9 cellular contexts compared by ENCODE assay signal in the genomic region with DNA sequence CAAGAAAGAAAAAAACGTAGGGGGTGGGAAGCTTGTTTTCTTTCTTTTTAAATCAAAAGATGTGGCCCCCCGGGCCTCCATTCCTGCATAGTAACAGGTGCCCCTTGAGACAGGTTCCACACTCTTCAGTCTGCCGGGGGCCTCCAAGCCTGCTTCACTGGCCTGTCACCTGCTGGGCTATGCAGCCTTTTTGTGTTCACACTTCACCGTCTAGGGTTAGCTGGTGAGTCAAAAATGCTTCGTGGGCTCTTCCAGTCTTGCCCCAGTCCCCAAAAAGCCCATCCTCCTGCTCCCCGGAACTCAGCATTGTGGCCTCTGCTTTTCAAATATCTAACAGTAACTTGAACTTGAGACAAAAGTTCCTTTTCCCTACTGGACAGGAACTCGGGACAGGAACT.
DNase-seq lines count a peak whose midpoint lies in the region; ATAC-seq, FAIRE-seq and TF ChIP-seq lines count a peak whose summit lies in the region.
"Had no signal": no experiment of that assay in that cellular context is flagged by ENCODE, and none has a peak within 500 bp of the region (broad histone marks: within the 10 kb centered on the region; RNA-seq: fewer than 3 reads in every experiment).

No MANE protein-coding gene starts in this region.

- H3K36me3 ChIP-seq in CD8-positive, alpha-beta memory T cell (ENCODE audit: insufficient read depth, low read length), result no peaks in the 10 kb centered on the region
- H3K36me3 ChIP-seq in rectal smooth muscle tissue (ENCODE audit: control insufficient read depth, insufficient read depth, low read length), result peaks cover 23% of the 10 kb centered on the region

- POLR2A ChIA-PET in CD8-positive, alpha-beta memory T cell (lab: Charles Lee), result interaction anchor here (1.1 to 4.1 kb wide), 3 partner anchors 42 to 149 kb away, joined by 3 to 26 read pairs (median 18); a partner anchor contains a TSS
- POLR2A ChIA-PET in activated CD4-positive, alpha-beta memory T cell treated with anti-CD3 and anti-CD28 coated beads for 36 hours (lab: Charles Lee), result interaction anchor here (2.2 to 3.0 kb wide), 3 partner anchors 43 to 185 kb away, joined by 9 to 16 read pairs (median 11); a partner anchor contains a TSS

- no peak overlapping the region for H3K9ac ChIP-seq in rectal smooth muscle tissue (ENCODE audit: low read length)

- peaks cover 92% of the 10 kb centered on the region for H3K4me1 ChIP-seq in CD8-positive, alpha-beta memory T cell (ENCODE audit: insufficient read depth, low read length)
- H3K4me1 ChIP-seq in rectal smooth muscle tissue (ENCODE audit: control insufficient read depth, insufficient read depth, low read length), result peaks cover 24% of the 10 kb centered on the region

- H3K27me3 ChIP-seq in CD8-positive, alpha-beta memory T cell (ENCODE audit: insufficient read depth, low read length, poor library complexity, severe bottlenecking), result no peaks in the 10 kb centered on the region
- H3K27me3 ChIP-seq in rectal smooth muscle tissue (ENCODE audit: control insufficient read depth, insufficient read depth, low read length), result no peaks in the 10 kb centered on the region

- peak overlapping the region; percentile 78 for H3K27ac ChIP-seq in CD8-positive, alpha-beta memory T cell (ENCODE audit: low read depth, low read length)
- H3K27ac ChIP-seq in epithelial cell of prostate, result peak overlapping the region; percentile 67
- peak overlapping the region; percentile 0 for H3K27ac ChIP-seq in rectal smooth muscle tissue (ENCODE audit: low read depth, low read length)

- peaks cover 86 to 94% (median 92%) of the 10 kb centered on the region in 3 donors for H3K4me1 Mint-ChIP-seq in CD8-positive, alpha-beta memory T cell
- peaks cover 81% of the 10 kb centered on the region for H3K4me1 Mint-ChIP-seq in activated CD4-positive, alpha-beta memory T cell treated with anti-CD3 and anti-CD28 coated beads for 36 hours (ENCODE audit: low read depth)
- no peaks in the 10 kb centered on the region for H3K4me1 Mint-ChIP-seq in Calu3 (ENCODE audit: low read depth, unreplicated experiment)

- DNase-seq in CD8-positive, alpha-beta memory T cell, result peak in 2 of 5 donors; percentile 16 to 72
- peak; percentile 55 for DNase-seq in activated CD4-positive, alpha-beta memory T cell treated with anti-CD3 and anti-CD28 coated beads for 36 hours
- DNase-seq in epithelial cell of prostate (ENCODE audit: low read depth, low spot score) (no peak), HTR-8/SVneo (ENCODE audit: insufficient read length, low spot score) (no peak), Calu3 (no peak)
- DNase-seq: H7 had no signal

- BruUV-seq in Calu3 (replicated peaks; lab: Mats Ljungman, UMichigan), result no TSS peak

- CTCF ChIA-PET in CD8-positive, alpha-beta memory T cell (lab: Charles Lee), result interaction anchor here (0.7 to 7.5 kb wide), 8 partner anchors 15 to 210 kb away, joined by 3 to 75 read pairs (median 6); a partner anchor contains a TSS
- CTCF ChIA-PET in activated CD4-positive, alpha-beta memory T cell treated with anti-CD3 and anti-CD28 coated beads for 36 hours (lab: Charles Lee), result interaction anchor here (0.6 to 11.3 kb wide), 5 partner anchors 42 to 443 kb away, joined by 3 to 137 read pairs (median 25); a partner anchor contains a TSS
- CTCF ChIA-PET in Calu3 (lab: Charles Lee), result no interaction called here

- no peak for TF ChIP-seq POLR2A in GM18505 (IDR thresholded peaks at IDR 0.05; ENCODE audit: borderline replicate concordance, extremely low read depth, insufficient read depth, insufficient read length)

- intact Hi-C loops in activated CD4-positive, alpha-beta memory T cell treated with anti-CD3 and anti-CD28 coated beads for 36 hours (cut with micrococcal nuclease), result loop anchor here (1.0 to 10.0 kb wide), 10 partner anchors 31 to 525 kb away; a partner anchor contains a TSS
- intact Hi-C loops in Calu3 (cut with micrococcal nuclease; ENCODE audit: unreplicated experiment), result no loop called here

- H3K9me3 Mint-ChIP-seq in CD8-positive, alpha-beta memory T cell, result peaks cover 0 to 2% (median 0%) of the 10 kb centered on the region in 5 donors
- no peaks in the 10 kb centered on the region for H3K9me3 Mint-ChIP-seq in activated CD4-positive, alpha-beta memory T cell treated with anti-CD3 and anti-CD28 coated beads for 36 hours
- no peaks in the 10 kb centered on the region for H3K9me3 Mint-ChIP-seq in Calu3 (ENCODE audit: low read depth, unreplicated experiment)

- no peak for FAIRE-seq in HTR-8/SVneo (lab: Jason Lieb, UNC)

- peak overlapping the region; percentile 44 for H3K4me3 ChIP-seq in CD8-positive, alpha-beta memory T cell (ENCODE audit: low read length)
- no peak overlapping the region for H3K4me3 ChIP-seq in rectal smooth muscle tissue (ENCODE audit: low read length)

- H3K36me3 Mint-ChIP-seq in CD8-positive, alpha-beta memory T cell, result peaks cover 0 to 32% (median 6%) of the 10 kb centered on the region in 3 donors
- H3K36me3 Mint-ChIP-seq in activated CD4-positive, alpha-beta memory T cell treated with anti-CD3 and anti-CD28 coated beads for 36 hours, result peaks cover 64% of the 10 kb centered on the region
- H3K36me3 Mint-ChIP-seq in Calu3 (ENCODE audit: insufficient read depth, unreplicated experiment), result peaks cover 28% of the 10 kb centered on the region

- no peak for TF ChIP-seq CTCF in Calu3 (IDR thresholded peaks at IDR 0.05; ENCODE audit: unreplicated experiment)

- no peak for ATAC-seq in GM18505 (IDR thresholded peaks at IDR 0.05; ENCODE audit: unreplicated experiment)
- no peak for ATAC-seq in HG02588 (IDR thresholded peaks at IDR 0.05; ENCODE audit: unreplicated experiment)

- peak overlapping the region; percentile 97 to 100 (median 100) for H3K27ac Mint-ChIP-seq in CD8-positive, alpha-beta memory T cell
- peak overlapping the region; percentile 92 for H3K27ac Mint-ChIP-seq in activated CD4-positive, alpha-beta memory T cell treated with anti-CD3 and anti-CD28 coated beads for 36 hours
- H3K27ac Mint-ChIP-seq in Calu3 (ENCODE audit: unreplicated experiment), result no peak overlapping the region

- H3K4me3 Mint-ChIP-seq in CD8-positive, alpha-beta memory T cell, result peak overlapping the region; percentile 71 to 96 (median 85)
- H3K4me3 Mint-ChIP-seq in activated CD4-positive, alpha-beta memory T cell treated with anti-CD3 and anti-CD28 coated beads for 36 hours, result peak overlapping the region; percentile 48
- H3K4me3 Mint-ChIP-seq in Calu3 (ENCODE audit: low read depth, unreplicated experiment), result no peak overlapping the region

- no peaks in the 10 kb centered on the region for H3K9me3 ChIP-seq in CD8-positive, alpha-beta memory T cell (ENCODE audit: low read length)

- H3K27me3 Mint-ChIP-seq in CD8-positive, alpha-beta memory T cell, result peaks cover 0 to 8% of the 10 kb centered on the region in 2 donors
- no peaks in the 10 kb centered on the region for H3K27me3 Mint-ChIP-seq in activated CD4-positive, alpha-beta memory T cell treated with anti-CD3 and anti-CD28 coated beads for 36 hours
- no peaks in the 10 kb centered on the region for H3K27me3 Mint-ChIP-seq in Calu3 (ENCODE audit: unreplicated experiment)

Comparison
In these comparisons a context has a peak if more than half of its experiments do, and no peak if none do; other contexts are left out.
1. H3K27ac ChIP-seq: peak in every context shown above with its lines; median percentile 78 in CD8-positive, alpha-beta memory T cell; 67 in epithelial cell of prostate; 0 in rectal smooth muscle tissue.